In genomic region chr14:63854330-63854729, GRCh38 we compare ENCODE assay signal across 8 cellular contexts. TPM values are rescaled to one million over a fixed set of nuclear protein-coding genes. Genes with fewer than 3 reads are reported as not detected.
DNase-seq lines count a peak whose midpoint lies in the region; ATAC-seq and TF ChIP-seq lines count a peak whose summit lies in the region.

No MANE protein-coding gene starts in this region.

- TF ChIP-seq POLR2A in stomach (IDR thresholded peaks at IDR 0.05), result no peak

- CTCF ChIA-PET in activated CD4-positive, alpha-beta memory T cell treated with anti-CD3 and anti-CD28 coated beads for 36 hours (lab: Charles Lee), result interaction anchor here (0.8 to 1.9 kb wide), 3 partner anchors 9 to 416 kb away, joined by 3 to 11 read pairs (median 3); no protein-coding TSS in a partner anchor

- H3K27me3 ChIP-seq in iPS-15b (ENCODE audit: control insufficient read depth, insufficient read depth, low read length), result peaks cover 4% of the 10 kb centered on the region
- H3K27me3 ChIP-seq in stomach, result peaks cover 0 to 18% (median 0%) of the 10 kb centered on the region in 3 donors

- H3K4me3 ChIP-seq in iPS-15b (ENCODE audit: low read depth, low read length) (peak overlapping the region; percentile 81), stomach (peak overlapping the region; percentile 76 to 95 (median 90))

- H3K36me3 ChIP-seq in iPS-15b (ENCODE audit: control insufficient read depth, insufficient read depth, low read length) (no peaks in the 10 kb centered on the region), stomach (no peaks in the 10 kb centered on the region)

- no peak for TF ChIP-seq EP300 in stomach (IDR thresholded peaks at IDR 0.05)

- H3K4me3 Mint-ChIP-seq in activated CD4-positive, alpha-beta memory T cell treated with anti-CD3 and anti-CD28 coated beads for 36 hours, result peak overlapping the region; percentile 89
- peak overlapping the region in 1 of 2 donors; percentile 89 for H3K4me3 Mint-ChIP-seq in CD14-positive monocyte

- intact Hi-C loops in activated CD4-positive, alpha-beta memory T cell treated with anti-CD3 and anti-CD28 coated beads for 36 hours (cut with micrococcal nuclease), result loop anchor here (1.0 to 10.0 kb wide), 6 partner anchors 10 to 380 kb away; partner anchors contain the start of genes PPP2R5E, SGPP1 and WDR89
- intact Hi-C loops in stomach (cut with DNase I; ENCODE audit: low total_unique reads) (no loop called here), CD14-positive monocyte (cut with micrococcal nuclease) (no loop called here)

- peaks cover 3% of the 10 kb centered on the region for H3K36me3 Mint-ChIP-seq in activated CD4-positive, alpha-beta memory T cell treated with anti-CD3 and anti-CD28 coated beads for 36 hours
- H3K36me3 Mint-ChIP-seq in CD14-positive monocyte, result peaks cover 0 to 2% of the 10 kb centered on the region in 2 donors

- ATAC-seq in HG03460 (IDR thresholded peaks at IDR 0.05; ENCODE audit: unreplicated experiment) (no peak), HG02571 (IDR thresholded peaks at IDR 0.05; ENCODE audit: unreplicated experiment) (no peak)

- H3K27ac ChIP-seq in stomach, result peak overlapping the region; percentile 89 to 98 (median 94)

- H3K9me3 ChIP-seq in iPS-15b (ENCODE audit: control insufficient read depth, insufficient read depth, low read length) (no peaks in the 10 kb centered on the region), stomach (no peaks in the 10 kb centered on the region)

- H3K27ac Mint-ChIP-seq in activated CD4-positive, alpha-beta memory T cell treated with anti-CD3 and anti-CD28 coated beads for 36 hours, result peak overlapping the region; percentile 86
- H3K27ac Mint-ChIP-seq in CD14-positive monocyte, result no peak overlapping the region

- no peaks in the 10 kb centered on the region for H3K9me3 Mint-ChIP-seq in activated CD4-positive, alpha-beta memory T cell treated with anti-CD3 and anti-CD28 coated beads for 36 hours
- H3K9me3 Mint-ChIP-seq in CD14-positive monocyte, result peaks cover 2 to 15% (median 6%) of the 10 kb centered on the region in 7 donors

- H3K27me3 Mint-ChIP-seq in activated CD4-positive, alpha-beta memory T cell treated with anti-CD3 and anti-CD28 coated beads for 36 hours, result no peaks in the 10 kb centered on the region
- H3K27me3 Mint-ChIP-seq in CD14-positive monocyte (ENCODE audit: low read depth in 3 of 3), result peaks cover 71 to 84% (median 72%) of the 10 kb centered on the region in 3 donors

- POLR2A ChIA-PET in activated CD4-positive, alpha-beta memory T cell treated with anti-CD3 and anti-CD28 coated beads for 36 hours (lab: Charles Lee), result interaction anchor here (0.8 to 2.9 kb wide), 3 partner anchors 10 to 213 kb away, joined by 3 to 10 read pairs (median 4); partner anchors contain the start of gene WDR89

- WGBS in stomach, 5 donors, result 9 to 19% (median 13%) methylated on average over 5 of the region's 5 CpGs

- DNase-seq in NCI-H82 (lab: John Stamatoyannopoulos, UW) (peak; percentile 44), NCI-H82 treated with DMSO at 0.1 percent for 48 hours (lab: John Stamatoyannopoulos, UW; ENCODE audit: unreplicated experiment) (no peak), stomach (no peak), CD14-positive monocyte (ENCODE audit: low spot score) (no peak)
- DNase-seq in activated CD4-positive, alpha-beta memory T cell treated with anti-CD3 and anti-CD28 coated beads for 36 hours, result no peak

- H3K9ac ChIP-seq in iPS-15b (ENCODE audit: low read depth, low read length), result no peak overlapping the region

- peaks cover 41% of the 10 kb centered on the region for H3K4me1 Mint-ChIP-seq in activated CD4-positive, alpha-beta memory T cell treated with anti-CD3 and anti-CD28 coated beads for 36 hours (ENCODE audit: low read depth)
- H3K4me1 Mint-ChIP-seq in CD14-positive monocyte, result peaks cover 12% of the 10 kb centered on the region

- no peak for TF ChIP-seq CTCF in stomach (IDR thresholded peaks at IDR 0.05)
- no peak for TF ChIP-seq CTCF in CD14-positive monocyte (IDR thresholded peaks at IDR 0.05)

- H3K4me1 ChIP-seq in iPS-15b (ENCODE audit: control insufficient read depth, insufficient read depth, low read length) (no peaks in the 10 kb centered on the region), stomach (peaks cover 20 to 39% (median 30%) of the 10 kb centered on the region in 4 donors)

RNA-seq across cellular contexts. Expression of gene SYNE2, which starts 1.5 kb away (rescaled TPM):
- 10 to 100 TPM; 27.6 to 27.7 TPM for total RNA-seq in activated CD4-positive, alpha-beta memory T cell treated with anti-CD3 and anti-CD28 coated beads for 36 hours
- total RNA-seq in stomach, result 100 to 1,000 TPM; 101 to 280 (median 167) TPM
- polyA plus RNA-seq in stomach, result 10 to 100 TPM; 14.4 to 38.5 (median 16.2) TPM
- under 1 TPM; 0.06 to 0.46 TPM for polyA plus RNA-seq in CD14-positive monocyte
